20 cellular contexts compared by ENCODE assay signal in the genomic region with DNA sequence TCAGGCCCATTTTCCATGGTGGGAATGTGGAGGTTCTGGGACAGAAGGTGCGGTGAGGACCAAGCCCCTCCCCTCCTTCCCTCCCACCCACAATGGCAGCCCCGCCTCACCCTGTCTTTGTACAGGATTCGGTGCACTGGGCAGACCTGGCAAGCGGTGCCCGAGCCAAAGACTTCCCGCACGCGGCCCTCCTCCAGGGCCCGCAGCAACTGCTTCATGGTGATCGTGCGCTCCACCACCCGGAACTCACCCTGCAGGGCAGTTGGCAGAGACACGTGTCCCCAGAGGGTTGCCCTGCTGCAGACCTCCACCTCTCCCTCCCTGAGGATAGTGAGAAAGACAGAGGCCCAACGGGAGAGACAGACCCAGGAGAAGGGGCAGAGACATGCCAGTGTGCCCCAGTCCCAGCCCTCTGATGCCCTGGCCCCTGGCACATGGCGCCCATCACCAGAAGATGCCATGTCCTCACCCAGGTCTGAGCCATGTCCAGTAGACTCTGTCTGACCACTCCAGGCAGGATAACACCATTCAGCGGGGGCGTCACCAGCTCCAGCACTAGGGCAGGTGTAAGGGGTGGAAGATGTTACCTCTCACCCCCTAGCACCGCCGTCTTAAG. TPM values are rescaled to one million over a fixed set of nuclear protein-coding genes. Genes with fewer than 3 reads are reported as not detected.
DNase-seq lines count a peak whose midpoint lies in the region; ATAC-seq and TF ChIP-seq lines count a peak whose summit lies in the region.
"Had no signal": no experiment of that assay in that cellular context is flagged by ENCODE, and none has a peak within 500 bp of the region (broad histone marks: within the 10 kb centered on the region; RNA-seq: fewer than 3 reads in every experiment).

No MANE protein-coding gene starts in this region.

- DNase-seq in Peyer's patch (no peak), coronary artery (ENCODE audit: low spot score) (no peak), ovary (peak in 4 of 5 donors; percentile 32 to 60 (median 48)), upper lobe of left lung (peak in 1 of 2 donors; percentile 76), CD14-positive monocyte (ENCODE audit: low spot score) (no peak), NCI-H1417 treated with DMSO at 0.1 percent for 48 hours (lab: John Stamatoyannopoulos, UW) (no peak)
- no peak for DNase-seq in activated CD4-positive, CD25-positive, alpha-beta regulatory T cell (lab: John Stamatoyannopoulos, UW)
- DNase-seq: activated CD4-positive, alpha-beta T cell treated with anti-CD3 and anti-CD28 coated beads for 4 hours; cortex of kidney; naive thymus-derived CD4-positive, alpha-beta T cell; NCI-H1105 treated with DMSO at 0.1 percent for 48 hours; NCI-H526 treated with DMSO at 0.1 percent for 48 hours; stimulated activated naive CD4-positive, alpha-beta T cell; T1000 had no signal

- no peaks in the 10 kb centered on the region for H3K9me3 Mint-ChIP-seq in CD14-positive monocyte
- H3K9me3 Mint-ChIP-seq: naive thymus-derived CD4-positive, alpha-beta T cell had no signal

- H3K27ac ChIP-seq in Peyer's patch (peak overlapping the region in 3 of 4 donors; percentile 63 to 75 (median 67)), coronary artery (peak overlapping the region; percentile 84 to 95), ovary (peak overlapping the region; percentile 82 to 85), upper lobe of left lung (peak overlapping the region; percentile 45 to 89 (median 76))
- H3K27ac ChIP-seq: C4-2B had no signal

- H3K27me3 ChIP-seq in Peyer's patch (no peaks in the 10 kb centered on the region), ovary (no peaks in the 10 kb centered on the region), upper lobe of left lung (no peaks in the 10 kb centered on the region)

- H3K27ac Mint-ChIP-seq in CD14-positive monocyte: peak overlapping the region in 1 of 7 donors; percentile 48

- TF ChIP-seq POLR2A in Peyer's patch (IDR thresholded peaks at IDR 0.05): no peak
- no peak for TF ChIP-seq POLR2A in ovary (IDR thresholded peaks at IDR 0.05)
- no peak for TF ChIP-seq POLR2A in upper lobe of left lung (IDR thresholded peaks at IDR 0.05)

- ATAC-seq in upper lobe of left lung (ENCODE audit: low FRiP score in 2 of 2): no peak
- ATAC-seq: naive thymus-derived CD4-positive, alpha-beta T cell had no signal

- TF ChIP-seq CTCF in Peyer's patch (IDR thresholded peaks at IDR 0.05) (no peak), coronary artery (IDR thresholded peaks at IDR 0.05) (no peak), ovary (IDR thresholded peaks at IDR 0.05) (no peak), upper lobe of left lung (IDR thresholded peaks at IDR 0.05) (no peak), CD14-positive monocyte (IDR thresholded peaks at IDR 0.05) (no peak)

- no peak overlapping the region for H3K4me3 ChIP-seq in Peyer's patch
- H3K4me3 ChIP-seq in coronary artery: no peak overlapping the region
- H3K4me3 ChIP-seq in ovary: no peak overlapping the region
- no peak overlapping the region for H3K4me3 ChIP-seq in upper lobe of left lung
- H3K4me3 ChIP-seq: HAP-1, lung, prostate gland had no signal

- TF ChIP-seq EP300 in ovary (IDR thresholded peaks at IDR 0.05) (no peak), upper lobe of left lung (IDR thresholded peaks at IDR 0.05) (no peak)

- intact Hi-C loops in ovary (cut with DNase I): loop anchor here in 3 of 4 donors (2.0 to 10.0 kb wide), 4 partner anchors 40 to 181 kb away; a partner anchor contains a TSS
- intact Hi-C loops in CD14-positive monocyte (cut with micrococcal nuclease): loop anchor here in 1 of 2 donors (5.0 kb wide), 1 partner anchor 176 kb away; no protein-coding TSS in a partner anchor

- peaks cover 2 to 4% (median 2%) of the 10 kb centered on the region in 3 donors for H3K27me3 Mint-ChIP-seq in CD14-positive monocyte (ENCODE audit: low read depth in 3 of 3)
- H3K27me3 Mint-ChIP-seq: naive thymus-derived CD4-positive, alpha-beta T cell had no signal

- H3K36me3 ChIP-seq in Peyer's patch (no peaks in the 10 kb centered on the region), ovary (no peaks in the 10 kb centered on the region), upper lobe of left lung (peaks cover 0 to 16% (median 7%) of the 10 kb centered on the region in 4 donors)
- H3K36me3 ChIP-seq: prostate gland had no signal

- H3K36me3 Mint-ChIP-seq in CD14-positive monocyte: peaks cover 0 to 5% of the 10 kb centered on the region in 2 donors

- H3K4me1 Mint-ChIP-seq in CD14-positive monocyte: peaks cover 6% of the 10 kb centered on the region

- 85 to 90% (median 87%) methylated on average over 19 of the region's 19 CpGs for WGBS in ovary, 3 donors
- 80 to 96% methylated on average over 3 to 16 of the region's 19 CpGs for WGBS in upper lobe of left lung, 2 donors

- peaks cover 0 to 14% (median 2%) of the 10 kb centered on the region in 4 donors for H3K4me1 ChIP-seq in Peyer's patch
- H3K4me1 ChIP-seq in ovary (ENCODE audit: insufficient read depth): peaks cover 12% of the 10 kb centered on the region
- peaks cover 5 to 9% (median 8%) of the 10 kb centered on the region in 4 donors for H3K4me1 ChIP-seq in upper lobe of left lung
- H3K4me1 ChIP-seq: HAP-1, prostate gland had no signal

- no peak overlapping the region for H3K4me3 Mint-ChIP-seq in CD14-positive monocyte

- H3K9me3 ChIP-seq in Peyer's patch (no peaks in the 10 kb centered on the region), ovary (no peaks in the 10 kb centered on the region), upper lobe of left lung (no peaks in the 10 kb centered on the region)
- H3K9me3 ChIP-seq: HAP-1, prostate gland had no signal

RNA-seq across cellular contexts. Expression of a gene that starts 14.3 kb away (rescaled TPM):
- total RNA-seq in Peyer's patch: 10 to 100 TPM; 22.4 to 53.6 (median 30.2) TPM
- 10 to 100 TPM; 29.1 to 73.6 (median 55.5) TPM for total RNA-seq in ovary
- polyA plus RNA-seq in ovary: 10 to 100 TPM in 1 of 2 donors, 1 to 10 TPM in 1; 7.8 to 70.5 TPM
- total RNA-seq in upper lobe of left lung: 100 to 1,000 TPM in 1 of 6 donors, 10 to 100 TPM in 5; 50.7 to 221 (median 81.2) TPM
- 10 to 100 TPM; 16.0 to 17.0 TPM for polyA plus RNA-seq in CD14-positive monocyte

RNA-seq across cellular contexts. Expression of a gene that starts 39.7 kb away (rescaled TPM):
- 1 to 10 TPM in 3 of 4 donors, not detected in 1; 2.0 to 8.8 (median 2.8) TPM for total RNA-seq in Peyer's patch
- 10 to 100 TPM; 22.9 to 82.8 (median 46.1) TPM for total RNA-seq in ovary
- 10 to 100 TPM; 10.6 to 78.7 TPM for polyA plus RNA-seq in ovary
- total RNA-seq in upper lobe of left lung: 10 to 100 TPM; 13.8 to 65.0 (median 28.5) TPM
- polyA plus RNA-seq in CD14-positive monocyte: not detected
- total RNA-seq: HT-29 had no signal

RNA-seq across cellular contexts. Expression of a gene that starts 41.3 kb away (rescaled TPM):
- total RNA-seq in Peyer's patch: not detected
- total RNA-seq in ovary: not detected
- not detected for polyA plus RNA-seq in ovary
- not detected for total RNA-seq in upper lobe of left lung
- not detected for polyA plus RNA-seq in CD14-positive monocyte
- total RNA-seq: HT-29; lung; naive thymus-derived CD4-positive, alpha-beta T cell; prostate gland; SK-MEL-5 had no signal
- polyA plus RNA-seq: lung; naive thymus-derived CD4-positive, alpha-beta T cell had no signal

RNA-seq across cellular contexts. Expression of a gene that starts 44.1 kb away (rescaled TPM):
- total RNA-seq in Peyer's patch (1 to 10 TPM in 1 of 4 donors, under 1 TPM in 3; 0.38 to 1.2 (median 0.68) TPM), ovary (1 to 10 TPM in 3 of 7 donors, under 1 TPM in 4; 0.48 to 4.0 (median 0.87) TPM), upper lobe of left lung (10 to 100 TPM in 3 of 6 donors, 1 to 10 TPM in 3; 7.2 to 17.4 (median 10.1) TPM)
- polyA plus RNA-seq in ovary (1 to 10 TPM; 1.3 to 1.4 TPM), CD14-positive monocyte (not detected)
- polyA plus RNA-seq: naive thymus-derived CD4-positive, alpha-beta T cell had no signal

RNA-seq across cellular contexts. Expression of a gene that starts 49.9 kb away (rescaled TPM):
- total RNA-seq in Peyer's patch (not detected), ovary (under 1 TPM in 2 of 7 donors, not detected in 5; 0.11 to 0.67 TPM), upper lobe of left lung (1 to 10 TPM in 5 of 6 donors, not detected in 1; 1.4 to 4.2 (median 2.5) TPM)
- polyA plus RNA-seq in ovary (under 1 TPM; 0.08 to 0.13 TPM), CD14-positive monocyte (not detected)
- total RNA-seq: naive thymus-derived CD4-positive, alpha-beta T cell; SK-MEL-5 had no signal
- polyA plus RNA-seq: naive thymus-derived CD4-positive, alpha-beta T cell had no signal

Comparison
In these comparisons a context has a peak if more than half of its experiments do, and no peak if none do; other contexts are left out.
1. DNase-seq: peak in ovary (4 of 5); none in Peyer's patch (0 of 3), coronary artery (single experiment), CD14-positive monocyte (single experiment), activated CD4-positive, CD25-positive, alpha-beta regulatory T cell (0 of 4) and NCI-H1417 treated with DMSO at 0.1 percent for 48 hours (single experiment).
2. Peak in every context shown above with its lines, with median percentiles within 50 percentile points of each other: H3K27ac ChIP-seq.